ENCODE assay signal across 8 cellular contexts in the genomic region with DNA sequence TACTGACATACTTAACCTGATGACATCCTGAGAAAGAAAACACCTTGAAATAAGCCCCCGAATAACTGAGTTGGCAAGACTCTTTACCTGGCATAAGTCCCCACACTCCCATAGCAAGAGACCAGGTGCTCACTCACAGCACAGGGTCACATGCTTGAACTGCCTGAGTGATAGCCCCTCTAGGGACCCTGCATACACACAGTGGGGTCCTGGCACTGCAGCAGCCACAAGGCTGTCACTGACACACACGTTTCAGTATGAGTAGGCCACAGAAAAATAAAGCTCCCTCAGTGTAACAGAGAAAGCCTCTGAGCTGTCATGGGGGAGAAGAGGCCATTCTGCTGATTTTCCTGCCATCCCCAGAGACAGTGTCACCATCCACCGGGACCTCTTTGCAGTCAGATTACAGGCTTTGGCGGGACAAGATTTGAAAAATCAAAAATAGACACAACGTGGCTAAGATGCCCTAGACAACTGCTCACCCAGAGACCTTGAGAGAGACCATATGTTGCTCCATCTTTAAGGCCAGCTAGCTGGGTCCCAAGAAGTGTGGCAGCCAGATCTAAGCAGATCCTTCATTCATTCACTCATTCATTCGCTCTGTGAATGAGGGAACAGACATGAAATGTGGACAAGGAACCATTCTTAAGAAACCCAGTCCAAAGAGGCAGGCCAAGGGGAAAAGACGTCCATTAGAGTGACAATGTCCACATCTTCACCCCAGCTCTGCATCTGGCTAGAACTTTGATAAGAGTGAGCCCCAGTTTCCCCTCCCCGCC. TPM values are rescaled to one million over a fixed set of nuclear protein-coding genes. Genes with fewer than 3 reads are reported as not detected.
DNase-seq lines count a peak whose midpoint lies in the region; ATAC-seq and TF ChIP-seq lines count a peak whose summit lies in the region.

No MANE protein-coding gene starts in this region.

- H2AFZ ChIP-seq in DND-41 (ENCODE audit: low read depth, low read length), result no peak overlapping the region

- no peak overlapping the region for H2BK120ac ChIP-seq in mesendoderm (ENCODE audit: low read depth, low read length)

- no peak overlapping the region for H2BK5ac ChIP-seq in mesendoderm (ENCODE audit: low read length)

- no peak overlapping the region for H3K4ac ChIP-seq in mesendoderm (ENCODE audit: low read depth, low read length)

- DNase-seq in DND-41 (no peak), mesendoderm (no peak), left cardiac atrium (no peak)
- DNase-seq in activated CD4-positive, CD25-positive, alpha-beta regulatory T cell treated with anti-CD3 and anti-CD28 coated beads, Interleukin-2, amount 50 U/mL, for 72 hours, result no peak

- intact Hi-C loops in left cardiac atrium (cut with DNase I), result no loop called here

- H3K4me3 ChIP-seq in DND-41 (ENCODE audit: low read depth in 1 of 2, low read length in 2 of 2), result peak overlapping the region in 1 of 2 experiments; percentile 88; a peak in 1 of 4 replicates
- H3K4me3 ChIP-seq in mesendoderm (ENCODE audit: low read length), result no peak overlapping the region

- peaks cover 14% of the 10 kb centered on the region for H3K79me1 ChIP-seq in mesendoderm (ENCODE audit: low read length)

- no peaks in the 10 kb centered on the region for H3K4me1 Mint-ChIP-seq in activated T-helper 17 cell treated with anti-CD3 and anti-CD28 coated beads, Interleukin-2, amount 50 U/mL, for 72 hours

- H4K5ac ChIP-seq in mesendoderm (ENCODE audit: low read length), result no peak overlapping the region

- H3K27ac ChIP-seq in DND-41 (ENCODE audit: low read length) (no peak overlapping the region), mesendoderm (ENCODE audit: low read depth, low read length) (no peak overlapping the region)

- H3K36me3 Mint-ChIP-seq in activated T-helper 17 cell treated with anti-CD3 and anti-CD28 coated beads, Interleukin-2, amount 50 U/mL, for 72 hours (ENCODE audit: low read depth), result no peaks in the 10 kb centered on the region

- H4K20me1 ChIP-seq in DND-41 (ENCODE audit: insufficient read depth, low read length), result peaks cover 14% of the 10 kb centered on the region; the same call in 1 of the 2 replicates

- no peak overlapping the region for H4K8ac ChIP-seq in mesendoderm (ENCODE audit: low read depth, low read length)

- H2BK15ac ChIP-seq in mesendoderm (replicated peaks; ENCODE audit: low read depth), result no peak overlapping the region

- H3K79me2 ChIP-seq in DND-41 (ENCODE audit: insufficient read depth, low read length) (peaks cover 21% of the 10 kb centered on the region), mesendoderm (ENCODE audit: control insufficient read depth, insufficient read depth, low read length) (peaks cover 4% of the 10 kb centered on the region)

- peak overlapping the region; percentile 73 for H3K4me3 Mint-ChIP-seq in activated T-helper 17 cell treated with anti-CD3 and anti-CD28 coated beads, Interleukin-2, amount 50 U/mL, for 72 hours

- no peaks in the 10 kb centered on the region for H3K27me3 Mint-ChIP-seq in activated T-helper 17 cell treated with anti-CD3 and anti-CD28 coated beads, Interleukin-2, amount 50 U/mL, for 72 hours

- H3K27me3 ChIP-seq in DND-41 (ENCODE audit: insufficient read depth, low read length, poor library complexity) (no peaks in the 10 kb centered on the region), mesendoderm (ENCODE audit: insufficient read depth, low read length, poor library complexity) (no peaks in the 10 kb centered on the region)

- H3K36me3 ChIP-seq in DND-41 (ENCODE audit: insufficient read depth, low read length), result peaks cover 13% of the 10 kb centered on the region
- H3K36me3 ChIP-seq in mesendoderm (ENCODE audit: control insufficient read depth, insufficient read depth, low read length), result no peaks in the 10 kb centered on the region

- peak overlapping the region; percentile 78; the same call in 1 of the 2 replicates for H3K9ac ChIP-seq in DND-41 (ENCODE audit: low read depth, low read length)
- peak overlapping the region; percentile 92 for H3K9ac ChIP-seq in mesendoderm (ENCODE audit: low read length)

- no peak overlapping the region for H2AK5ac ChIP-seq in mesendoderm (ENCODE audit: low read length)

- H3K56ac ChIP-seq in mesendoderm (ENCODE audit: low read length), result no peak overlapping the region

- no peak for TF ChIP-seq CTCF in DND-41 (IDR thresholded peaks at IDR 0.05; ENCODE audit: borderline replicate concordance, extremely low read depth, low read length, poor library complexity, severe bottlenecking)

- ATAC-seq in DND-41 (ENCODE audit: insufficient read depth, low read depth) (no peak), HG02798 (IDR thresholded peaks at IDR 0.05; ENCODE audit: poor library complexity, unreplicated experiment) (peak; percentile 20), HG03175 (IDR thresholded peaks at IDR 0.05; ENCODE audit: unreplicated experiment) (no peak), GM18907 (IDR thresholded peaks at IDR 0.05; ENCODE audit: unreplicated experiment) (no peak), left cardiac atrium (no peak)
- ATAC-seq in activated T-helper 17 cell treated with anti-CD3 and anti-CD28 coated beads, Interleukin-2, amount 50 U/mL, for 72 hours (replicated peaks), result peak; percentile 22

- H3K18ac ChIP-seq in mesendoderm (ENCODE audit: low read length), result no peak overlapping the region

- H3K9me3 ChIP-seq in DND-41 (ENCODE audit: insufficient read depth, low read length, severe bottlenecking), result no peaks in the 10 kb centered on the region

- peak overlapping the region; percentile 91 for H3K4me2 ChIP-seq in DND-41 (ENCODE audit: insufficient read depth, low read length)
- no peak overlapping the region for H3K4me2 ChIP-seq in mesendoderm (ENCODE audit: low read length)

- H3K9me3 Mint-ChIP-seq in activated T-helper 17 cell treated with anti-CD3 and anti-CD28 coated beads, Interleukin-2, amount 50 U/mL, for 72 hours, result no peaks in the 10 kb centered on the region

- H3K23ac ChIP-seq in mesendoderm (ENCODE audit: low read length), result no peak overlapping the region

- WGBS in mesendoderm (ENCODE audit: extremely low coverage, insufficient coverage, low lambda C conversion rate), result no CpG with 5 or more reads among the region's 8 CpGs

- peaks cover 32% of the 10 kb centered on the region for H3K4me1 ChIP-seq in DND-41 (ENCODE audit: insufficient read depth, low read length)
- no peaks in the 10 kb centered on the region for H3K4me1 ChIP-seq in mesendoderm (ENCODE audit: control insufficient read depth, low read depth, low read length)

- H3K27ac Mint-ChIP-seq in activated T-helper 17 cell treated with anti-CD3 and anti-CD28 coated beads, Interleukin-2, amount 50 U/mL, for 72 hours, result peak overlapping the region; percentile 28

RNA-seq across cellular contexts. Expression of a gene that starts 1.6 kb away (rescaled TPM):
- 10 to 100 TPM; 17.9 to 20.9 TPM for total RNA-seq in activated T-helper 17 cell treated with anti-CD3 and anti-CD28 coated beads, Interleukin-2, amount 50 U/mL, for 72 hours
- polyA plus RNA-seq in mesendoderm (2013, experiment 1 of 2), result 55.4 TPM
- polyA plus RNA-seq in mesendoderm (2013, experiment 2 of 2), result 56.4 TPM
- total RNA-seq in left cardiac atrium, result 10 to 100 TPM; 26.2 to 31.3 TPM

RNA-seq across cellular contexts. Expression of a gene that starts 52.4 kb away (rescaled TPM):
- 1,000 to 10,000 TPM in 1 of 2 donors, 100 to 1,000 TPM in 1; 955 to 1,030 TPM for total RNA-seq in activated T-helper 17 cell treated with anti-CD3 and anti-CD28 coated beads, Interleukin-2, amount 50 U/mL, for 72 hours
- 737 TPM for polyA plus RNA-seq in mesendoderm (2013, experiment 1 of 2)
- 751 TPM for polyA plus RNA-seq in mesendoderm (2013, experiment 2 of 2)
- 1,000 to 10,000 TPM in 1 of 2 donors, 100 to 1,000 TPM in 1; 977 to 1,049 TPM for total RNA-seq in left cardiac atrium

Comparison
In these comparisons a context has a peak if more than half of its experiments do, and no peak if none do; other contexts are left out.
1. ATAC-seq: peak in HG02798 (single experiment) and activated T-helper 17 cell treated with anti-CD3 and anti-CD28 coated beads, Interleukin-2, amount 50 U/mL, for 72 hours (single experiment); none in DND-41 (single experiment), HG03175 (single experiment), GM18907 (single experiment) and left cardiac atrium (0 of 2).